ENCODE assay signal across 11 cellular contexts in genomic region chr20:8094415-8094818, GRCh38. TPM values are rescaled to one million over a fixed set of nuclear protein-coding genes. Genes with fewer than 3 reads are reported as not detected.
DNase-seq lines count a peak whose midpoint lies in the region; ATAC-seq and TF ChIP-seq lines count a peak whose summit lies in the region.
"Had no signal": no experiment of that assay in that cellular context is flagged by ENCODE, and none has a peak within 500 bp of the region (broad histone marks: within the 10 kb centered on the region; RNA-seq: fewer than 3 reads in every experiment).

No MANE protein-coding gene starts in this region.

- CTCF ChIA-PET in Calu3 (lab: Charles Lee), result no interaction called here

- no peak for TF ChIP-seq POLR2A in Peyer's patch (IDR thresholded peaks at IDR 0.05)

- H3K36me3 Mint-ChIP-seq in Calu3 (ENCODE audit: insufficient read depth, unreplicated experiment) (no peaks in the 10 kb centered on the region), progenitor cell of endocrine pancreas (ENCODE audit: insufficient read depth) (no peaks in the 10 kb centered on the region)
- H3K36me3 Mint-ChIP-seq: naive thymus-derived CD4-positive, alpha-beta T cell had no signal

- no peaks in the 10 kb centered on the region for H3K36me3 ChIP-seq in Peyer's patch

- H3K27ac Mint-ChIP-seq in Calu3 (ENCODE audit: unreplicated experiment) (no peak overlapping the region), progenitor cell of endocrine pancreas (no peak overlapping the region)
- H3K27ac Mint-ChIP-seq: naive thymus-derived CD4-positive, alpha-beta T cell had no signal

- no peak for ATAC-seq in HG02588 (IDR thresholded peaks at IDR 0.05; ENCODE audit: unreplicated experiment)

- H3K4me3 Mint-ChIP-seq in Calu3 (ENCODE audit: low read depth, unreplicated experiment) (no peak overlapping the region), progenitor cell of endocrine pancreas (ENCODE audit: low read depth) (no peak overlapping the region)
- H3K4me3 Mint-ChIP-seq: naive thymus-derived CD4-positive, alpha-beta T cell had no signal

- no peaks in the 10 kb centered on the region for H3K27me3 ChIP-seq in Peyer's patch

- H3K27me3 Mint-ChIP-seq in Calu3 (ENCODE audit: unreplicated experiment) (no peaks in the 10 kb centered on the region), progenitor cell of endocrine pancreas (no peaks in the 10 kb centered on the region)

- H3K9me3 ChIP-seq in Peyer's patch, result no peaks in the 10 kb centered on the region

- no peak overlapping the region for H3K27ac ChIP-seq in Peyer's patch

- H3K4me1 Mint-ChIP-seq in Calu3 (ENCODE audit: low read depth, unreplicated experiment), result peaks cover 6% of the 10 kb centered on the region
- H3K4me1 Mint-ChIP-seq in progenitor cell of endocrine pancreas (ENCODE audit: low read depth), result no peaks in the 10 kb centered on the region
- H3K4me1 Mint-ChIP-seq: naive thymus-derived CD4-positive, alpha-beta T cell had no signal

- H3K4me3 ChIP-seq in Peyer's patch, result no peak overlapping the region

- intact Hi-C loops in Calu3 (cut with micrococcal nuclease; ENCODE audit: unreplicated experiment) (no loop called here), posterior cingulate gyrus (cut with DNase I) (no loop called here)

- no peaks in the 10 kb centered on the region for H3K9me3 Mint-ChIP-seq in Calu3 (ENCODE audit: low read depth, unreplicated experiment)
- H3K9me3 Mint-ChIP-seq in progenitor cell of endocrine pancreas (ENCODE audit: low read depth), result no peaks in the 10 kb centered on the region
- H3K9me3 Mint-ChIP-seq: naive thymus-derived CD4-positive, alpha-beta T cell had no signal

- H3K4me1 ChIP-seq in Peyer's patch, result no peaks in the 10 kb centered on the region

- peak; percentile 3 for DNase-seq in Calu3
- peak in 2 of 3 donors; percentile 22 to 63 for DNase-seq in Peyer's patch
- peak; percentile 65 for DNase-seq in globus pallidus (ENCODE audit: low spot score)
- DNase-seq in posterior cingulate gyrus, result peak in 7 of 10 donors; percentile 37 to 76 (median 46)
- DNase-seq in progenitor cell of endocrine pancreas (ENCODE audit: low spot score, unreplicated experiment), result no peak
- DNase-seq in activated CD4-positive, alpha-beta T cell treated with anti-CD3 and anti-CD28 coated beads for 48 hours, result no peak
- DNase-seq in NCI-H1436 treated with DMSO at 0.1 percent for 48 hours (lab: John Stamatoyannopoulos, UW), result no peak
- DNase-seq: activated CD4-positive, alpha-beta T cell treated with anti-CD3 and anti-CD28 coated beads, Interleukin-2, amount 50 U/mL, for 4 hours; DMS79 treated with DMSO at 0.1 percent for 48 hours; naive thymus-derived CD4-positive, alpha-beta T cell had no signal

- BruUV-seq in Calu3 (replicated peaks; lab: Mats Ljungman, UMichigan), result no TSS peak

- TF ChIP-seq CTCF in Calu3 (IDR thresholded peaks at IDR 0.05; ENCODE audit: unreplicated experiment), result no peak
- TF ChIP-seq CTCF in Peyer's patch (IDR thresholded peaks at IDR 0.05), result no peak
- TF ChIP-seq CTCF in progenitor cell of endocrine pancreas (IDR thresholded peaks at IDR 0.05; ENCODE audit: unreplicated experiment), result no peak

RNA-seq across cellular contexts. Expression of gene PLCB1, which starts 37.6 kb away (rescaled TPM):
- 6.0 and 7.6 TPM in 2 replicates for total RNA-seq in Calu3 (2022)
- 10 to 100 TPM in 2 of 4 donors, 1 to 10 TPM in 2; 7.2 to 28.1 (median 9.6) TPM for total RNA-seq in Peyer's patch
- total RNA-seq in progenitor cell of endocrine pancreas, result 16.2 and 18.0 TPM in 2 replicates

Comparison
In these comparisons a context has a peak if more than half of its experiments do, and no peak if none do; other contexts are left out.
1. DNase-seq: peak in Calu3 (single experiment), Peyer's patch (2 of 3), globus pallidus (single experiment) and posterior cingulate gyrus (7 of 10); none in progenitor cell of endocrine pancreas (single experiment), activated CD4-positive, alpha-beta T cell treated with anti-CD3 and anti-CD28 coated beads for 48 hours (single experiment) and NCI-H1436 treated with DMSO at 0.1 percent for 48 hours (single experiment).